1 cellular context compared by ENCODE assay signal in the genomic region with DNA sequence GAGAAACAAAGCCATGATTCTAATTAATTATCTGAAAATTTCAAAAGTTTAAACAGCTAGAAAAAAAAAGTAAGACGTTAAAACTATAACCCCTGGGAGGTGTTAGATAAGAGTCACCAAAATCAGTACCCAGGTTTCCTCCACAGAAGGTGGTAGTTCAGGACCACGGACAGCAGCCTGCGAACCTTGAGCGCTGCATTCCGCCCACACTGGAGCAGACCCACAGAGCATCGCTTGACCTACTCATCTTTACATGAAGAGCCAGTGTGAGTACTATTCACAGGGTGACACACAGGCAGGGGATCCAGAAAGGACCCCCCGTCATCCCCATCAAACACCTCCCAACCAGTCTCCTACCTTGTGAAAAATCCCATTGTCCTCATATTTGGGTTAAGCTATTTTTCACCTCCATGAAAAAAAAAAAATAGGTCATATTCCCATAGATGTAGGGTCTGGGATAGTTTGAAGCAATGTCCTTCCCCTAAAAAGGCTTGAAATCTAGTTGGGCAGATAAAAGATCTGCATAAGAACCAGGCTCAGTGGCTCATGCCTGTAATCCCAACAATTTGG.
TF ChIP-seq lines count a peak whose summit lies in the region.

No MANE protein-coding gene starts in this region.

TF ChIP-seq in HepG2, 621 proteins besides CTCF, POLR2A, EP300 and RAD21 (continued from another document and continues in another):
- TF ChIP-seq, protein P1, sequence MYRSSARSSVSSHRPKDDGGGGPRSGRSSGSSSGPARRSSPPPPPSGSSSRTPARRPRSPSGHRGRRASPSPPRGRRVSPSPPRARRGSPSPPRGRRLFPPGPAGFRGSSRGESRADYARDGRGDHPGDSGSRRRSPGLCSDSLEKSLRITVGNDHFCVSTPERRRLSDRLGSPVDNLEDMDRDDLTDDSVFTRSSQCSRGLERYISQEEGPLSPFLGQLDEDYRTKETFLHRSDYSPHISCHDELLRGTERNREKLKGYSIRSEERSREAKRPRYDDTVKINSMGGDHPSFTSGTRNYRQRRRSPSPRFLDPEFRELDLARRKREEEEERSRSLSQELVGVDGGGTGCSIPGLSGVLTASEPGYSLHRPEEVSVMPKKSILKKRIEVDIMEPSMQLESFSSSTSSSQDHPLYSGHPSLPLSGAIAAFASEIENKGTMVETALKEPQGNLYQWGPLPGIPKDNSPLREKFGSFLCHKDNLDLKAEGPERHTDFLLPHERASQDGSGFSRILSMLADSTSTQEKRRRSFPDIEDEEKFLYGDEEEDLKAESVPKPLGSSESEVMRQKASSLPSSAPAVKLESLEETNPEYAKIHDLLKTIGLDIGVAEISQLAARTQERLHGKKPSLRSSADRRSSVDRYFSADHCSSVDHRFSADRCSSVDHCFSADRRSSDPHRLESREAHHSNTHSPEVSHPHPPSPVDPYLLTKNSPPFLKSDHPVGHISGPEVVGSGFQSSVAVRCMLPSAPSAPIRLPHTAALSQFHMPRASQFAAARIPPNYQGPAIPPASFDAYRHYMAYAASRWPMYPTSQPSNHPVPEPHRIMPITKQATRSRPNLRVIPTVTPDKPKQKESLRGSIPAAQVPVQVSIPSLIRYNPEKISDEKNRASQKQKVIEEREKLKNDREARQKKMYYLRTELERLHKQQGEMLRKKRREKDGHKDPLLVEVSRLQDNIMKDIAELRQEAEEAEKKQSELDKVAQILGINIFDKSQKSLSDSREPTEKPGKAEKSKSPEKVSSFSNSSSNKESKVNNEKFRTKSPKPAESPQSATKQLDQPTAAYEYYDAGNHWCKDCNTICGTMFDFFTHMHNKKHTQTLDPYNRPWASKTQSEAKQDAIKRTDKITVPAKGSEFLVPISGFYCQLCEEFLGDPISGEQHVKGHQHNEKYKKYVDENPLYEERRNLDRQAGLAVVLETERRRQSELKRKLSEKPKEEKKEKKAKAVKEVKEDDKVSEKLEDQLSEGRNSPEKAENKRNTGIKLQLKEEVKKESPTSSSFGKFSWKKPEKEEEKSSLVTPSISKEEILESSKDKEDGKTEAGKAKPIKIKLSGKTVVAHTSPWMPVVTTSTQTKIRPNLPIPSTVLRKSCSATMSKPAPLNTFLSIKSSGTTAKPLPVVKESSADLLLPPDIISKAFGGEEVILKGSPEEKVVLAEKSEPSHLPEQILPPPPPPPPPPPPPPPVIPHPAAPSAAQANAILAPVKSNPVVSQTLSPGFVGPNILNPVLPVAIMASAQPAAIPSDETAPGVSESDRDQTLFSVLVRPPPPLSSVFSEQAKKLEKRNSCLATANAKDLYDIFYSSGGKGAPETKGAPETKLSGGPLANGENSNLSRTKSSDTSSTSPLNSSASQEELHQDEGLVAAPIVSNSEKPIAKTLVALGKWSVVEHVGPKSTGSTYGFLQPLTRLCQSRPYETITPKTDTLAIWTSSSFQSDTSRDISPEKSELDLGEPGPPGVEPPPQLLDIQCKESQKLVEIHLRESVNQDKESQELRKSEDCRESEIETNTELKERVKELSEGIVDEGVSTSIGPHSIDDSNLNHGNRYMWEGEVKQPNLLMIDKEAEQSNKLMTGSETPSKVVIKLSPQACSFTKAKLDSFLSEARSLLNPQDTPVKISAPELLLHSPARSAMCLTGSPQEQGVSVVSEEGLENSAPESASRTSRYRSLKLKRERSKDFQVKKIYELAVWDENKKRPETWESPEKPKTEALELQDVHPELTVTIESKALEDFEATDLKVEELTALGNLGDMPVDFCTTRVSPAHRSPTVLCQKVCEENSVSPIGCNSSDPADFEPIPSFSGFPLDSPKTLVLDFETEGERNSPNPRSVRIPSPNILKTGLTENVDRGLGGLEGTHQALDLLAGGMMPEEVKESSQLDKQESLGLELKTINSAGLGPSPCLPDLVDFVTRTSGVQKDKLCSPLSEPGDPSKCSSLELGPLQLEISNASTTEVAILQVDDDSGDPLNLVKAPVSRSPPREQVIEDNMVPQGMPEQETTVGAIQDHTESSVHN (CRISPR knock-in tag; IDR thresholded peaks at IDR 0.05), result no peak
- TF ChIP-seq PTBP1 (IDR thresholded peaks at IDR 0.05; ENCODE audit: low read depth, low read length, poor library complexity, severe bottlenecking) (no peak), SP140L (CRISPR knock-in tag; IDR thresholded peaks at IDR 0.05; ENCODE audit: borderline replicate concordance) (peak; percentile 96; the same call in 1 of the 2 replicates), XBP1 (CRISPR knock-in tag; IDR thresholded peaks at IDR 0.05) (peak; percentile 78; the same call in 1 of the 2 replicates), ZNF431 (CRISPR knock-in tag; IDR thresholded peaks at IDR 0.05; ENCODE audit: borderline replicate concordance, low read depth) (peak; percentile 73; the same call in 1 of the 2 replicates), ZNF772 (CRISPR knock-in tag; IDR thresholded peaks at IDR 0.05) (peak; percentile 70; the same call in 1 of the 2 replicates), TEAD3 (CRISPR knock-in tag; optimal IDR thresholded peaks at IDR 0.05; ENCODE audit: borderline replicate concordance) (peak; percentile 79), NKX3-1 (CRISPR knock-in tag; IDR thresholded peaks at IDR 0.05) (peak; percentile 97), MED13 (CRISPR knock-in tag; IDR thresholded peaks at IDR 0.05) (peak; percentile 68; the same call in 1 of the 2 replicates), ARNT2 (CRISPR knock-in tag; IDR thresholded peaks at IDR 0.05; ENCODE audit: low read depth) (peak; percentile 69), ZNF496 (CRISPR knock-in tag; IDR thresholded peaks at IDR 0.05; ENCODE audit: insufficient replicate concordance) (no peak), ZFY (CRISPR knock-in tag; IDR thresholded peaks at IDR 0.05) (peak; percentile 32; the same call in 1 of the 2 replicates), BCL6 (CRISPR knock-in tag; IDR thresholded peaks at IDR 0.05) (peak; percentile 44; the same call in 1 of the 2 replicates), RBAK (CRISPR knock-in tag; IDR thresholded peaks at IDR 0.05) (no peak), ZNF607 (CRISPR knock-in tag; IDR thresholded peaks at IDR 0.05; ENCODE audit: borderline replicate concordance) (peak; percentile 67), ZNF34 (CRISPR knock-in tag; IDR thresholded peaks at IDR 0.05; ENCODE audit: borderline replicate concordance) (no peak), FOXK1 (CRISPR knock-in tag; IDR thresholded peaks at IDR 0.05; ENCODE audit: borderline replicate concordance, low read depth) (peak; percentile 63; the same call in 1 of the 2 replicates), SOX6 (IDR thresholded peaks at IDR 0.05) (no peak), SOX6 (CRISPR knock-in tag; IDR thresholded peaks at IDR 0.05) (no peak), TP53 (CRISPR knock-in tag; conservative IDR thresholded peaks at IDR 0.05) (no peak), ZNF790 (CRISPR knock-in tag; IDR thresholded peaks at IDR 0.05; ENCODE audit: borderline replicate concordance) (peak; percentile 29; the same call in 1 of the 2 replicates), ZMYM4 (CRISPR knock-in tag; IDR thresholded peaks at IDR 0.05) (0 out of 2 replicates have a peak, but pooled peaks have one; percentile 26), ZNF234 (CRISPR knock-in tag; conservative IDR thresholded peaks at IDR 0.05) (no peak), U2AF1 (optimal IDR thresholded peaks at IDR 0.05; ENCODE audit: low read depth, low read length) (no peak), ZNF468 (CRISPR knock-in tag; IDR thresholded peaks at IDR 0.05) (no peak), FOXA3 (CRISPR knock-in tag; IDR thresholded peaks at IDR 0.05) (peak; percentile 30; the same call in 1 of the 2 replicates), HDAC2 (CRISPR knock-in tag; IDR thresholded peaks at IDR 0.05) (peak; percentile 68; the same call in 1 of the 2 replicates), KAT2B (IDR thresholded peaks at IDR 0.05; ENCODE audit: borderline replicate concordance, low read depth, low read length) (no peak), SAP130 (CRISPR knock-in tag; IDR thresholded peaks at IDR 0.05; ENCODE audit: low read depth) (peak; percentile 56), ZNF543 (CRISPR knock-in tag; IDR thresholded peaks at IDR 0.05) (no peak)
- TF ChIP-seq, protein P2, sequence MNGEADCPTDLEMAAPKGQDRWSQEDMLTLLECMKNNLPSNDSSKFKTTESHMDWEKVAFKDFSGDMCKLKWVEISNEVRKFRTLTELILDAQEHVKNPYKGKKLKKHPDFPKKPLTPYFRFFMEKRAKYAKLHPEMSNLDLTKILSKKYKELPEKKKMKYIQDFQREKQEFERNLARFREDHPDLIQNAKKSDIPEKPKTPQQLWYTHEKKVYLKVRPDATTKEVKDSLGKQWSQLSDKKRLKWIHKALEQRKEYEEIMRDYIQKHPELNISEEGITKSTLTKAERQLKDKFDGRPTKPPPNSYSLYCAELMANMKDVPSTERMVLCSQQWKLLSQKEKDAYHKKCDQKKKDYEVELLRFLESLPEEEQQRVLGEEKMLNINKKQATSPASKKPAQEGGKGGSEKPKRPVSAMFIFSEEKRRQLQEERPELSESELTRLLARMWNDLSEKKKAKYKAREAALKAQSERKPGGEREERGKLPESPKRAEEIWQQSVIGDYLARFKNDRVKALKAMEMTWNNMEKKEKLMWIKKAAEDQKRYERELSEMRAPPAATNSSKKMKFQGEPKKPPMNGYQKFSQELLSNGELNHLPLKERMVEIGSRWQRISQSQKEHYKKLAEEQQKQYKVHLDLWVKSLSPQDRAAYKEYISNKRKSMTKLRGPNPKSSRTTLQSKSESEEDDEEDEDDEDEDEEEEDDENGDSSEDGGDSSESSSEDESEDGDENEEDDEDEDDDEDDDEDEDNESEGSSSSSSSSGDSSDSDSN (CRISPR knock-in tag; IDR thresholded peaks at IDR 0.05), result no peak
- TF ChIP-seq, protein P3, sequence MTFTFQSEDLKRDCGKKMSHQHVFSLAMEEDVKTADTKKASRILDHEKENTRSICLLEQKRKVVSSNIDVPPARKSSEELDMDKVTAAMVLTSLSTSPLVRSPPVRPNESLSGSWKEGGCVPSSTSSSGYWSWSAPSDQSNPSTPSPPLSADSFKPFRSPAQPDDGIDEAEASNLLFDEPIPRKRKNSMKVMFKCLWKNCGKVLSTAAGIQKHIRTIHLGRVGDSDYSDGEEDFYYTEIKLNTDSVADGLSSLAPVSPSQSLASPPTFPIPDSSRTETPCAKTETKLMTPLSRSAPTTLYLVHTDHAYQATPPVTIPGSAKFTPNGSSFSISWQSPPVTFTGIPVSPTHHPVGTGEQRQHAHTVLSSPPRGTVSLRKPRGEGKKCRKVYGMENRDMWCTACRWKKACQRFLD (CRISPR knock-in tag; IDR thresholded peaks at IDR 0.05; ENCODE audit: borderline replicate concordance), result no peak
- TF ChIP-seq, protein P4, sequence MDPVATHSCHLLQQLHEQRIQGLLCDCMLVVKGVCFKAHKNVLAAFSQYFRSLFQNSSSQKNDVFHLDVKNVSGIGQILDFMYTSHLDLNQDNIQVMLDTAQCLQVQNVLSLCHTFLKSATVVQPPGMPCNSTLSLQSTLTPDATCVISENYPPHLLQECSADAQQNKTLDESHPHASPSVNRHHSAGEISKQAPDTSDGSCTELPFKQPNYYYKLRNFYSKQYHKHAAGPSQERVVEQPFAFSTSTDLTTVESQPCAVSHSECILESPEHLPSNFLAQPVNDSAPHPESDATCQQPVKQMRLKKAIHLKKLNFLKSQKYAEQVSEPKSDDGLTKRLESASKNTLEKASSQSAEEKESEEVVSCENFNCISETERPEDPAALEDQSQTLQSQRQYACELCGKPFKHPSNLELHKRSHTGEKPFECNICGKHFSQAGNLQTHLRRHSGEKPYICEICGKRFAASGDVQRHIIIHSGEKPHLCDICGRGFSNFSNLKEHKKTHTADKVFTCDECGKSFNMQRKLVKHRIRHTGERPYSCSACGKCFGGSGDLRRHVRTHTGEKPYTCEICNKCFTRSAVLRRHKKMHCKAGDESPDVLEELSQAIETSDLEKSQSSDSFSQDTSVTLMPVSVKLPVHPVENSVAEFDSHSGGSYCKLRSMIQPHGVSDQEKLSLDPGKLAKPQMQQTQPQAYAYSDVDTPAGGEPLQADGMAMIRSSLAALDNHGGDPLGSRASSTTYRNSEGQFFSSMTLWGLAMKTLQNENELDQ (CRISPR knock-in tag; IDR thresholded peaks at IDR 0.05; ENCODE audit: borderline replicate concordance), result 0 out of 2 replicates have a peak, but pooled peaks have one; percentile 78
- TF ChIP-seq, protein P5, sequence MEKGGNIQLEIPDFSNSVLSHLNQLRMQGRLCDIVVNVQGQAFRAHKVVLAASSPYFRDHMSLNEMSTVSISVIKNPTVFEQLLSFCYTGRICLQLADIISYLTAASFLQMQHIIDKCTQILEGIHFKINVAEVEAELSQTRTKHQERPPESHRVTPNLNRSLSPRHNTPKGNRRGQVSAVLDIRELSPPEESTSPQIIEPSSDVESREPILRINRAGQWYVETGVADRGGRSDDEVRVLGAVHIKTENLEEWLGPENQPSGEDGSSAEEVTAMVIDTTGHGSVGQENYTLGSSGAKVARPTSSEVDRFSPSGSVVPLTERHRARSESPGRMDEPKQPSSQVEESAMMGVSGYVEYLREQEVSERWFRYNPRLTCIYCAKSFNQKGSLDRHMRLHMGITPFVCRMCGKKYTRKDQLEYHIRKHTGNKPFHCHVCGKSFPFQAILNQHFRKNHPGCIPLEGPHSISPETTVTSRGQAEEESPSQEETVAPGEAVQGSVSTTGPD (CRISPR knock-in tag; IDR thresholded peaks at IDR 0.05), result 0 out of 2 replicates have a peak, but pooled peaks have one; percentile 29
- TF ChIP-seq, protein P6, sequence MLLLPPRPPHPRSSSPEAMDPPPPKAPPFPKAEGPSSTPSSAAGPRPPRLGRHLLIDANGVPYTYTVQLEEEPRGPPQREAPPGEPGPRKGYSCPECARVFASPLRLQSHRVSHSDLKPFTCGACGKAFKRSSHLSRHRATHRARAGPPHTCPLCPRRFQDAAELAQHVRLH (CRISPR knock-in tag; IDR thresholded peaks at IDR 0.05; ENCODE audit: borderline replicate concordance, low read depth), result peak; percentile 46; the same call in 1 of the 2 replicates
- TF ChIP-seq, protein P7, sequence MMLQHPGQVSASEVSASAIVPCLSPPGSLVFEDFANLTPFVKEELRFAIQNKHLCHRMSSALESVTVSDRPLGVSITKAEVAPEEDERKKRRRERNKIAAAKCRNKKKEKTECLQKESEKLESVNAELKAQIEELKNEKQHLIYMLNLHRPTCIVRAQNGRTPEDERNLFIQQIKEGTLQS (CRISPR knock-in tag; IDR thresholded peaks at IDR 0.05), result peak; percentile 55; the same call in 1 of the 2 replicates
- TF ChIP-seq, protein P8, sequence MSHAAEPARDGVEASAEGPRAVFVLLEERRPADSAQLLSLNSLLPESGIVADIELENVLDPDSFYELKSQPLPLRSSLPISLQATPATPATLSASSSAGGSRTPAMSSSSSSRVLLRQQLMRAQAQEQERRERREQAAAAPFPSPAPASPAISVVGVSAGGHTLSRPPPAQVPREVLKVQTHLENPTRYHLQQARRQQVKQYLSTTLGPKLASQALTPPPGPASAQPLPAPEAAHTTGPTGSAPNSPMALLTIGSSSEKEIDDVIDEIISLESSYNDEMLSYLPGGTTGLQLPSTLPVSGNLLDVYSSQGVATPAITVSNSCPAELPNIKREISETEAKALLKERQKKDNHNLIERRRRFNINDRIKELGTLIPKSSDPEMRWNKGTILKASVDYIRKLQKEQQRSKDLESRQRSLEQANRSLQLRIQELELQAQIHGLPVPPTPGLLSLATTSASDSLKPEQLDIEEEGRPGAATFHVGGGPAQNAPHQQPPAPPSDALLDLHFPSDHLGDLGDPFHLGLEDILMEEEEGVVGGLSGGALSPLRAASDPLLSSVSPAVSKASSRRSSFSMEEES (CRISPR knock-in tag; IDR thresholded peaks at IDR 0.05), result peak; percentile 70; the same call in 1 of the 2 replicates
- TF ChIP-seq, protein P9, sequence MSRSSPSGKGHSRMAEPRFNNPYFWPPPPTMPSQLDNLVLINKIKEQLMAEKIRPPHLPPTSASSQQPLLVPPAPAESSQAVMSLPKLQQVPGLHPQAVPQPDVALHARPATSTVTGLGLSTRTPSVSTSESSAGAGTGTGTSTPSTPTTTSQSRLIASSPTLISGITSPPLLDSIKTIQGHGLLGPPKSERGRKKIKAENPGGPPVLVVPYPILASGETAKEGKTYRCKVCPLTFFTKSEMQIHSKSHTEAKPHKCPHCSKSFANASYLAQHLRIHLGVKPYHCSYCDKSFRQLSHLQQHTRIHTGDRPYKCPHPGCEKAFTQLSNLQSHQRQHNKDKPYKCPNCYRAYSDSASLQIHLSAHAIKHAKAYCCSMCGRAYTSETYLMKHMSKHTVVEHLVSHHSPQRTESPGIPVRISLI (CRISPR knock-in tag; IDR thresholded peaks at IDR 0.05; ENCODE audit: borderline replicate concordance), result no peak
